ENCODE assay signal across 11 cellular contexts in genomic region chr17:19940722-19941464, GRCh38. TPM values are rescaled to one million over a fixed set of nuclear protein-coding genes. Genes with fewer than 3 reads are reported as not detected.
DNase-seq lines count a peak whose midpoint lies in the region; ATAC-seq, FAIRE-seq and TF ChIP-seq lines count a peak whose summit lies in the region.
"Had no signal": no experiment of that assay in that cellular context is flagged by ENCODE, and none has a peak within 500 bp of the region (broad histone marks: within the 10 kb centered on the region; RNA-seq: fewer than 3 reads in every experiment).

No MANE protein-coding gene starts in this region.

- intact Hi-C loops in dorsolateral prefrontal cortex (cut with DNase I): no loop called here
- intact Hi-C loops in naive thymus-derived CD4-positive, alpha-beta T cell (cut with micrococcal nuclease): no loop called here

- no peak for TF ChIP-seq CTCF in LNCaP clone FGC (IDR thresholded peaks at IDR 0.05; ENCODE audit: control insufficient read depth, extremely low read depth, insufficient read depth)
- no peak for TF ChIP-seq CTCF in dorsolateral prefrontal cortex (IDR thresholded peaks at IDR 0.05 in 54 of 56, conservative IDR thresholded peaks at IDR 0.05 in 2 of 56; ENCODE audit: low read depth in 1 of 56, partially characterized antibody in 56 of 56)

- POLR2A ChIA-PET in naive thymus-derived CD4-positive, alpha-beta T cell (lab: Charles Lee): no interaction called here

- H3K4me3 ChIP-seq in LNCaP clone FGC (ENCODE audit: low read depth, low read length): no peak overlapping the region
- no peak overlapping the region for H3K4me3 ChIP-seq in dorsolateral prefrontal cortex
- no peak overlapping the region for H3K4me3 ChIP-seq in naive thymus-derived CD4-positive, alpha-beta T cell (ENCODE audit: low read length)
- H3K4me3 ChIP-seq: spleen had no signal

- H3K4me1 ChIP-seq in naive thymus-derived CD4-positive, alpha-beta T cell (ENCODE audit: control insufficient read depth in 2 of 2, insufficient read depth in 2 of 2, low read length in 2 of 2): no peaks in the 10 kb centered on the region

- peaks cover 16 to 51% (median 44%) of the 10 kb centered on the region in 7 donors for H3K4me1 Mint-ChIP-seq in naive thymus-derived CD4-positive, alpha-beta T cell

- H3K27ac Mint-ChIP-seq in naive thymus-derived CD4-positive, alpha-beta T cell: peak overlapping the region in 6 of 9 donors; percentile 11 to 83 (median 54)

- H3K9me3 ChIP-seq in naive thymus-derived CD4-positive, alpha-beta T cell (ENCODE audit: control insufficient read depth in 2 of 3, low read length in 3 of 3): no peaks in the 10 kb centered on the region
- H3K9me3 ChIP-seq: spleen had no signal

- no peak for ATAC-seq in naive thymus-derived CD4-positive, alpha-beta T cell
- no peak for ATAC-seq in GM21423 (IDR thresholded peaks at IDR 0.05; ENCODE audit: unreplicated experiment)

- peak overlapping the region in 37 of 59 donors; percentile 1 to 85 (median 58) for H3K27ac ChIP-seq in dorsolateral prefrontal cortex
- no peak overlapping the region for H3K27ac ChIP-seq in naive thymus-derived CD4-positive, alpha-beta T cell (ENCODE audit: low read depth, low read length)
- H3K27ac ChIP-seq: spleen had no signal

- CTCF ChIA-PET in naive thymus-derived CD4-positive, alpha-beta T cell (lab: Charles Lee): no interaction called here

- no peaks in the 10 kb centered on the region for H3K27me3 ChIP-seq in dorsolateral prefrontal cortex
- H3K27me3 ChIP-seq in naive thymus-derived CD4-positive, alpha-beta T cell (ENCODE audit: control insufficient read depth in 2 of 2, insufficient read depth in 2 of 2, low read length in 2 of 2): no peaks in the 10 kb centered on the region
- H3K27me3 ChIP-seq: spleen had no signal

- H3K9me3 Mint-ChIP-seq in naive thymus-derived CD4-positive, alpha-beta T cell: no peaks in the 10 kb centered on the region

- H3K36me3 ChIP-seq in naive thymus-derived CD4-positive, alpha-beta T cell (ENCODE audit: control insufficient read depth in 2 of 3, insufficient read depth in 3 of 3, low read length in 3 of 3): peaks cover 4 to 55% (median 27%) of the 10 kb centered on the region in 3 experiments

- FAIRE-seq in GM19239 (lab: Jason Lieb, UNC): no peak

- DNase-seq in EH (ENCODE audit: low read depth) (peak; percentile 70), LNCaP clone FGC (ENCODE audit: low read depth) (peak; percentile 88), dorsolateral prefrontal cortex (no peak), GM19239 (ENCODE audit: insufficient read length, low spot score) (no peak), NCI-H510A treated with DMSO at 0.1 percent for 48 hours (lab: John Stamatoyannopoulos, UW) (no peak), GF-D8 (lab: John Stamatoyannopoulos, UW) (no peak)
- DNase-seq in naive thymus-derived CD4-positive, alpha-beta T cell: no peak
- DNase-seq: NCI-H1417 treated with DMSO at 0.1 percent for 48 hours, SHP77 treated with DMSO at 0.1 percent for 48 hours, spleen had no signal

- peaks cover 12 to 38% (median 15%) of the 10 kb centered on the region in 5 donors for H3K36me3 Mint-ChIP-seq in naive thymus-derived CD4-positive, alpha-beta T cell

- H3K27me3 Mint-ChIP-seq in naive thymus-derived CD4-positive, alpha-beta T cell: no peaks in the 10 kb centered on the region

- H3K4me3 Mint-ChIP-seq in naive thymus-derived CD4-positive, alpha-beta T cell: no peak overlapping the region

RNA-seq across cellular contexts. Expression of gene AKAP10, which starts 36.7 kb away (rescaled TPM):
- 10 to 100 TPM; 47.3 to 84.2 (median 63.2) TPM for total RNA-seq in dorsolateral prefrontal cortex
- 10 to 100 TPM; 40.5 to 69.0 (median 51.0) TPM for total RNA-seq in naive thymus-derived CD4-positive, alpha-beta T cell
- 10 to 100 TPM; 17.0 to 34.2 TPM for polyA plus RNA-seq in naive thymus-derived CD4-positive, alpha-beta T cell

Comparison
In these comparisons a context has a peak if more than half of its experiments do, and no peak if none do; other contexts are left out.
1. DNase-seq: peak in EH (single experiment) and LNCaP clone FGC (single experiment); none in dorsolateral prefrontal cortex (0 of 10), naive thymus-derived CD4-positive, alpha-beta T cell (0 of 9), GM19239 (single experiment), NCI-H510A treated with DMSO at 0.1 percent for 48 hours (single experiment) and GF-D8 (single experiment).